In genomic region chr5:115841382-115842088, GRCh38 we compare ENCODE assay signal across 8 cellular contexts. TPM values are rescaled to one million over a fixed set of nuclear protein-coding genes. Genes with fewer than 3 reads are reported as not detected.
A peak's percentile ranks its signal among the peaks of the same experiment; 100 is the strongest.
DNase-seq lines count a peak whose midpoint lies in the region; ATAC-seq, FAIRE-seq and TF ChIP-seq lines count a peak whose summit lies in the region.

Gene AP3S1 (plus strand): TSS chr5:115841935. CDS start chr5:115842038, 103 bp downstream.
Gene ATG12 (minus strand): TSS chr5:115841565. CDS start chr5:115841552, 13 bp downstream.

- H3K36me3 ChIP-seq in ascending aorta: peaks cover 9 to 12% of the 10 kb centered on the region in 2 donors

- H3K9me3 ChIP-seq in ascending aorta (no peaks in the 10 kb centered on the region), right cardiac atrium (ENCODE audit: control insufficient read depth, low read length) (no peaks in the 10 kb centered on the region)

- H3K27ac Mint-ChIP-seq in T-helper 2 cell treated with Interferon-gamma antibody and Interleukin-4, amounts not matched to agents 5 μg/mL and 100 μg/mL, for 36 hours: peak within 1 kb of the TSS; percentile 99

- H3K27me3 ChIP-seq in ascending aorta: no peaks in the 10 kb centered on the region
- no peaks in the 10 kb centered on the region for H3K27me3 ChIP-seq in right cardiac atrium (ENCODE audit: control insufficient read depth, insufficient read depth)

- 9% methylated on average over 65 of the region's 65 CpGs for WGBS in right cardiac atrium

- DNase-seq in NCI-H2029 (lab: John Stamatoyannopoulos, UW) (peak; percentile 89), ascending aorta (ENCODE audit: low spot score in 2 of 2) (peak; percentile 72 to 94), right cardiac atrium (peak; percentile 92 to 97 (median 96)), pulmonary artery endothelial cell (ENCODE audit: low read depth, low spot score) (peak; percentile 79), urothelium cell line (ENCODE audit: low spot score) (peak; percentile 91)
- DNase-seq in T-helper 2 cell treated with Interferon-gamma antibody and Interleukin-4, amounts not matched to agents 5 μg/mL and 100 μg/mL, for 36 hours (ENCODE audit: low spot score): peak; percentile 89

- H3K27me3 Mint-ChIP-seq in T-helper 2 cell treated with Interferon-gamma antibody and Interleukin-4, amounts not matched to agents 5 μg/mL and 100 μg/mL, for 36 hours (ENCODE audit: low read depth): no peaks in the 10 kb centered on the region

- H3K9me3 Mint-ChIP-seq in T-helper 2 cell treated with Interferon-gamma antibody and Interleukin-4, amounts not matched to agents 5 μg/mL and 100 μg/mL, for 36 hours: no peaks in the 10 kb centered on the region

- peaks cover 5 to 36% of the 10 kb centered on the region in 2 donors for H3K4me1 ChIP-seq in ascending aorta
- H3K4me1 ChIP-seq in right cardiac atrium (ENCODE audit: control insufficient read depth, insufficient read depth, low read length): peaks cover 5% of the 10 kb centered on the region

- peak within 1 kb of the TSS; percentile 91 to 92 for H3K4me3 ChIP-seq in ascending aorta
- peak within 1 kb of the TSS; percentile 72 for H3K4me3 ChIP-seq in right cardiac atrium (ENCODE audit: low read length)

- H3K4me1 Mint-ChIP-seq in T-helper 2 cell treated with Interferon-gamma antibody and Interleukin-4, amounts not matched to agents 5 μg/mL and 100 μg/mL, for 36 hours (ENCODE audit: low read depth): peaks cover 39% of the 10 kb centered on the region

- ATAC-seq in GM18508 (IDR thresholded peaks at IDR 0.05; ENCODE audit: insufficient read depth, unreplicated experiment): peak; percentile 61
- peak; percentile 82 for ATAC-seq in HG02981 (IDR thresholded peaks at IDR 0.05; ENCODE audit: unreplicated experiment)
- ATAC-seq in right cardiac atrium: peak; percentile 97

- peak; percentile 86 for FAIRE-seq in urothelium cell line (lab: Jason Lieb, UNC)

- TF ChIP-seq CTCF in ascending aorta (IDR thresholded peaks at IDR 0.05): no peak

- peaks cover 30% of the 10 kb centered on the region for H3K36me3 Mint-ChIP-seq in T-helper 2 cell treated with Interferon-gamma antibody and Interleukin-4, amounts not matched to agents 5 μg/mL and 100 μg/mL, for 36 hours (ENCODE audit: low read depth)

- intact Hi-C loops in ascending aorta (cut with DNase I): loop anchor here (2.0 to 5.0 kb wide), 5 partner anchors 215 to 674 kb away; partner anchors contain the start of genes CCDC112, COMMD10, FEM1C and TMED7
- intact Hi-C loops in right cardiac atrium (cut with DNase I): loop anchor here in 1 of 4 donors (5.0 kb wide), 1 partner anchor 209 kb away; no protein-coding TSS in a partner anchor

- H3K27ac ChIP-seq in ascending aorta: peak within 1 kb of the TSS; percentile 94 to 96
- H3K27ac ChIP-seq in right cardiac atrium (ENCODE audit: low read length): peak within 1 kb of the TSS; percentile 98

- peak within 1 kb of the TSS; percentile 97 for H3K4me3 Mint-ChIP-seq in T-helper 2 cell treated with Interferon-gamma antibody and Interleukin-4, amounts not matched to agents 5 μg/mL and 100 μg/mL, for 36 hours

RNA-seq across cellular contexts. Expression of gene AP3S1, which starts in this region (rescaled TPM):
- total RNA-seq in ascending aorta (140 TPM), right cardiac atrium (10 to 100 TPM; 70.9 to 82.2 (median 77.6) TPM), pulmonary artery endothelial cell (63.4 and 66.8 TPM in 2 replicates)
- 73.0 TPM for polyA plus RNA-seq in right cardiac atrium

RNA-seq across cellular contexts. Expression of gene ATG12, which starts in this region (rescaled TPM):
- 30.3 TPM for total RNA-seq in ascending aorta
- 10 to 100 TPM; 25.3 to 31.6 (median 28.8) TPM for total RNA-seq in right cardiac atrium
- polyA plus RNA-seq in right cardiac atrium: 22.9 TPM
- 34.2 and 38.6 TPM in 2 replicates for total RNA-seq in pulmonary artery endothelial cell

Comparison
In these comparisons a context has a peak if more than half of its experiments do, and no peak if none do; other contexts are left out.
1. Peak in every context shown above with its lines: DNase-seq, ATAC-seq, H3K4me3 ChIP-seq and H3K27ac ChIP-seq.